In genomic region chr6:153002613-153003293, GRCh38 we compare ENCODE assay signal across 8 cellular contexts. TPM values are rescaled to one million over a fixed set of nuclear protein-coding genes. Genes with fewer than 3 reads are reported as not detected.
DNase-seq lines count a peak whose midpoint lies in the region; ATAC-seq and TF ChIP-seq lines count a peak whose summit lies in the region.

MTRF1L (minus strand) TSS chr6:153002709; CDS start chr6:153002685, 24 bp downstream.

- H3K27ac Mint-ChIP-seq in naive B cell: peak within 1 kb of the TSS; percentile 96 to 99 (median 98)
- H3K27ac Mint-ChIP-seq in stimulated activated memory B cell treated with anti-CD40 and anti-IgM and Interleukin-4, amounts not matched to agents 10 μg/mL and 1 μg/mL and 100 μg/mL, for 72 hours: peak within 1 kb of the TSS; percentile 83

- H3K9ac ChIP-seq in DND-41 (ENCODE audit: low read depth, low read length): peak within 1 kb of the TSS; percentile 73
- H3K9ac ChIP-seq in Karpas-422 (ENCODE audit: low read length): peak within 1 kb of the TSS; percentile 92

- H4K20me1 ChIP-seq in DND-41 (ENCODE audit: insufficient read depth, low read length): peaks cover 22% of the 10 kb centered on the region
- H4K20me1 ChIP-seq in Karpas-422 (ENCODE audit: insufficient read depth, low read depth, low read length): no peaks in the 10 kb centered on the region; the same call in 1 of the 2 replicates

- peak within 1 kb of the TSS; percentile 95 to 99 (median 97) for H3K4me3 Mint-ChIP-seq in naive B cell
- H3K4me3 Mint-ChIP-seq in stimulated activated memory B cell treated with anti-CD40 and anti-IgM and Interleukin-4, amounts not matched to agents 10 μg/mL and 1 μg/mL and 100 μg/mL, for 72 hours: peak within 1 kb of the TSS; percentile 95

- ATAC-seq in DND-41 (ENCODE audit: insufficient read depth, low read depth) (peak; percentile 92), GM21825 (IDR thresholded peaks at IDR 0.05; ENCODE audit: unreplicated experiment) (peak; percentile 94), naive B cell (ENCODE audit: low read depth in 2 of 2) (peak; percentile 85 to 86)
- ATAC-seq in stimulated activated memory B cell treated with anti-CD40 and anti-IgM and Interleukin-4, amounts not matched to agents 10 μg/mL and 1 μg/mL and 100 μg/mL, for 72 hours: peak; percentile 97

- no peaks in the 10 kb centered on the region for H3K9me2 ChIP-seq in Karpas-422 (replicated peaks; ENCODE audit: insufficient read depth, low read length)

- peak within 1 kb of the TSS; percentile 78 to 83 for H3K4me3 ChIP-seq in DND-41 (ENCODE audit: low read depth in 1 of 2, low read length in 2 of 2)
- H3K4me3 ChIP-seq in Karpas-422 (ENCODE audit: low read length): peak within 1 kb of the TSS; percentile 97

- H3K79me2 ChIP-seq in DND-41 (ENCODE audit: insufficient read depth, low read length) (peaks cover 57% of the 10 kb centered on the region), Karpas-422 (ENCODE audit: low read length) (peaks cover 55% of the 10 kb centered on the region)

- no peaks in the 10 kb centered on the region for H3K27me3 Mint-ChIP-seq in naive B cell
- no peaks in the 10 kb centered on the region for H3K27me3 Mint-ChIP-seq in stimulated activated memory B cell treated with anti-CD40 and anti-IgM and Interleukin-4, amounts not matched to agents 10 μg/mL and 1 μg/mL and 100 μg/mL, for 72 hours

- H3K27ac ChIP-seq in DND-41 (ENCODE audit: low read length) (peak within 1 kb of the TSS; percentile 86), Karpas-422 (ENCODE audit: low read length) (peak within 1 kb of the TSS; percentile 43)

- peaks cover 31 to 49% (median 48%) of the 10 kb centered on the region in 3 donors for H3K4me1 Mint-ChIP-seq in naive B cell
- H3K4me1 Mint-ChIP-seq in stimulated activated memory B cell treated with anti-CD40 and anti-IgM and Interleukin-4, amounts not matched to agents 10 μg/mL and 1 μg/mL and 100 μg/mL, for 72 hours: peaks cover 31% of the 10 kb centered on the region

- no peaks in the 10 kb centered on the region for H3K27me3 ChIP-seq in DND-41 (ENCODE audit: insufficient read depth, low read length, poor library complexity)
- H3K27me3 ChIP-seq in Karpas-422 (ENCODE audit: low read length): no peaks in the 10 kb centered on the region

- H2AFZ ChIP-seq in DND-41 (ENCODE audit: low read depth, low read length) (peak within 1 kb of the TSS; percentile 90), Karpas-422 (ENCODE audit: low read length) (peak within 1 kb of the TSS; percentile 29; the same call in 1 of the 2 replicates)

- DNase-seq in DND-41 (peak; percentile 95), Karpas-422 (peak; percentile 99), RPMI8226 (peak; percentile 96), fibroblast of gingiva (ENCODE audit: low read depth) (peak; percentile 93), naive B cell (peak; percentile 80)
- DNase-seq in activated T-helper 1 cell treated with anti-CD3 and anti-CD28 coated beads, Interleukin-2, amount 50 U/mL, for 16 hours (ENCODE audit: low read depth in 1 of 2, low spot score in 1 of 2): peak; percentile 54 to 74

- no peaks in the 10 kb centered on the region for H3K36me3 Mint-ChIP-seq in naive B cell
- peaks cover 10% of the 10 kb centered on the region for H3K36me3 Mint-ChIP-seq in stimulated activated memory B cell treated with anti-CD40 and anti-IgM and Interleukin-4, amounts not matched to agents 10 μg/mL and 1 μg/mL and 100 μg/mL, for 72 hours

- H3K4me1 ChIP-seq in DND-41 (ENCODE audit: insufficient read depth, low read length) (peaks cover 51% of the 10 kb centered on the region), Karpas-422 (ENCODE audit: low read length) (peaks cover 40% of the 10 kb centered on the region)

- TF ChIP-seq CTCF in DND-41 (IDR thresholded peaks at IDR 0.05; ENCODE audit: borderline replicate concordance, extremely low read depth, low read length, poor library complexity, severe bottlenecking): no peak

- H3K36me3 ChIP-seq in DND-41 (ENCODE audit: insufficient read depth, low read length) (peaks cover 16% of the 10 kb centered on the region), Karpas-422 (ENCODE audit: insufficient read depth, low read length) (peaks cover 24% of the 10 kb centered on the region)

- no peaks in the 10 kb centered on the region for H3K9me3 ChIP-seq in DND-41 (ENCODE audit: insufficient read depth, low read length, severe bottlenecking)
- no peaks in the 10 kb centered on the region for H3K9me3 ChIP-seq in Karpas-422 (ENCODE audit: low read length)

- H3K9me3 Mint-ChIP-seq in naive B cell: no peaks in the 10 kb centered on the region
- H3K9me3 Mint-ChIP-seq in stimulated activated memory B cell treated with anti-CD40 and anti-IgM and Interleukin-4, amounts not matched to agents 10 μg/mL and 1 μg/mL and 100 μg/mL, for 72 hours: no peaks in the 10 kb centered on the region

- peak within 1 kb of the TSS; percentile 85 for H3K4me2 ChIP-seq in DND-41 (ENCODE audit: insufficient read depth, low read length)
- peak within 1 kb of the TSS; percentile 83 for H3K4me2 ChIP-seq in Karpas-422 (ENCODE audit: low read depth, low read length, poor library complexity, severe bottlenecking)

RNA-seq across cellular contexts. Expression of gene MTRF1L, which starts in this region (rescaled TPM):
- 17.4 and 23.2 TPM in 2 replicates for total RNA-seq in Karpas-422 (2014; rRNA removed; shearing (Covaris generic); ENCODE audit: low replicate concordance)
- 10 to 100 TPM; 11.1 to 15.6 (median 13.9) TPM for polyA plus RNA-seq in naive B cell (ENCODE audit: low read depth in 6 of 6)

Comparison
In these comparisons a context has a peak if more than half of its experiments do, and no peak if none do; other contexts are left out.
1. Peak in every context shown above with its lines: DNase-seq, ATAC-seq, H3K4me3 ChIP-seq and H3K27ac ChIP-seq.